In the genomic region with DNA sequence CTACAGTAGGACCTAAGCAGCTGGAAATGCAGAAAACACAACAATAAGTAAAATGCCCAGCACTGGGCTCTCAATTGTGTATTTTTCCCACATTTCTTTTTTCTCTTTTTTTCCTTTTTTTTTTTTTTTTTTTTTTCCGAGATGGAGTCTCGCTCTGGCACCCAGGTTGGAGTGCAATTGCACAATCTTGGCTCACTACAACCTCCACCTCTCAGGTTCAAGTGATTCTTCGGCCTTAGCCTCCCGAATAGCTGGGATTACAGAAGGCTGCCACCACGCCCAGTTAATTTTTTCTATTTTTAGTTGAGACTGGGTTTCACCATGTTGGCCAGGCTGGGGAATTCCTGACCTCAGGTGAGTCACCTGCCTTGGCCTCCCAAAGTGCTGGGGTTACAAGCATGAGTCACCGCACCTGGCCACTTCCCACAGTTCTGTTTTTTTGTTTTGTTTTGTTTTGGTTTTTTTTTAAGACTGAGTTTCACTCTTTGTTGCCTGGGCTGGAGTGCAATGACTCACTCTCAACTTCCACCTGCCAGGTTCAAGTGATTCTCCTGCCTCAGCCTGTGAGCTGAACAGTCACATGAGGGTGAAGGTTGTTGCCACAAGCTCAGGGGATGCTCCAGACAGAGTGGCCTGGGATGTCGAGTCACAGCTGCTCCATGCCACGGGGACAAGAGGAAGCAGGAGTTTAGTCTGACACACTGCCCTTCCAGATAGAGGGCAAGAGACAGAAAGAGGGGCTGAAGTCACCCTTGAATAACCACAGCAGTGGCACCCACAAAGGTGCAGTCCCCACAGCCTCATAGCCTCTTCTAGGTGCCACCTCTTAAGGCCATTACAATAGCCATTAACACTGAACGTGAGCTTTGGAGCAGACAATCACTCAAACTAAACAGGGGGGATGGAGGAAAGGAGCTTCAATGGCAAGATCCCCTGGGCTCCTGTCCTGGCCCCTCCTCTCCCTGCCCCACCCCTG, we compare ENCODE assay signal across 8 cellular contexts. TPM values are rescaled to one million over a fixed set of nuclear protein-coding genes. Genes with fewer than 3 reads are reported as not detected.
DNase-seq lines count a peak whose midpoint lies in the region; ATAC-seq and TF ChIP-seq lines count a peak whose summit lies in the region.
"Not testable (repeated sequence)": the region's sequence is repeated elsewhere in the genome, so short reads cannot be mapped to it uniquely, and the experiment has no call there.

No MANE protein-coding gene starts in this region.

- not testable (repeated sequence) for H3K9me3 ChIP-seq in left lung

- DNase-seq in DMS153 treated with DMSO at 0.1 percent for 48 hours (lab: John Stamatoyannopoulos, UW; ENCODE audit: unreplicated experiment) (peak; percentile 58), GM20000 (ENCODE audit: low spot score) (peak; percentile 58), NCI-H2029 (lab: John Stamatoyannopoulos, UW) (peak; percentile 94), left lung (peak in 1 of 2 donors; percentile 76)
- peak; percentile 81 to 92 for DNase-seq in activated naive CD4-positive, alpha-beta T cell treated with anti-CD3 and anti-CD28 coated beads, Interleukin-2, amount 50 U/mL, for 72 hours (ENCODE audit: low spot score in 2 of 2)
- peak; percentile 62 for DNase-seq in stimulated activated CD8-positive, alpha-beta memory T cell treated with anti-CD3 and anti-CD28 coated beads, Interleukin-12 subunit alpha, Interleukin-12 subunit beta, amount 100 ng/mL, for 4 hours (ENCODE audit: low read depth)

- peak overlapping the region in 1 of 2 donors; percentile 53 for H3K27ac ChIP-seq in left lung

- TF ChIP-seq CTCF in GM20000 (IDR thresholded peaks at IDR 0.05; ENCODE audit: extremely low read depth, missing control alignments); left lung (IDR thresholded peaks at IDR 0.05): not testable (repeated sequence)

- peaks cover 6 to 13% of the 10 kb centered on the region in 2 donors for H3K4me1 ChIP-seq in left lung

- not testable (repeated sequence) for H3K9me3 Mint-ChIP-seq in activated naive CD4-positive, alpha-beta T cell treated with anti-CD3 and anti-CD28 coated beads, Interleukin-2, amount 50 U/mL, for 72 hours

- peaks cover 0 to 24% of the 10 kb centered on the region in 2 donors for H3K36me3 Mint-ChIP-seq in activated naive CD4-positive, alpha-beta T cell treated with anti-CD3 and anti-CD28 coated beads, Interleukin-2, amount 50 U/mL, for 72 hours

- H3K36me3 ChIP-seq in left lung, result not testable (repeated sequence)

- H3K27me3 ChIP-seq in left lung, result not testable (repeated sequence)

- ATAC-seq in HG03097 (IDR thresholded peaks at IDR 0.05; ENCODE audit: low FRiP score, unreplicated experiment) (peak; percentile 65), left lung (peak; percentile 68)
- peak; percentile 86 to 90 for ATAC-seq in activated CD4-positive, CD25-positive, alpha-beta regulatory T cell treated with anti-CD3 and anti-CD28 coated beads, Interleukin-2, amount 50 U/mL, for 24 hours
- ATAC-seq in activated naive CD4-positive, alpha-beta T cell treated with anti-CD3 and anti-CD28 coated beads, Interleukin-2, amount 50 U/mL, for 72 hours, result peak; percentile 90 to 94

- H3K27ac Mint-ChIP-seq in activated naive CD4-positive, alpha-beta T cell treated with anti-CD3 and anti-CD28 coated beads, Interleukin-2, amount 50 U/mL, for 72 hours, result peak overlapping the region; percentile 50 to 93

- not testable (repeated sequence) for H3K4me3 ChIP-seq in left lung

- intact Hi-C loops in left lung (cut with DNase I), result not testable (repeated sequence)

RNA-seq across cellular contexts. Expression of a gene that starts 2.9 kb away (rescaled TPM):
- total RNA-seq in activated naive CD4-positive, alpha-beta T cell treated with anti-CD3 and anti-CD28 coated beads, Interleukin-2, amount 50 U/mL, for 72 hours, result 1 to 10 TPM; 6.4 to 9.6 TPM
- total RNA-seq in left lung, result 1 to 10 TPM; 1.9 to 9.5 TPM

RNA-seq across cellular contexts. Expression of a gene that starts 27.7 kb away (rescaled TPM):
- not detected for total RNA-seq in activated naive CD4-positive, alpha-beta T cell treated with anti-CD3 and anti-CD28 coated beads, Interleukin-2, amount 50 U/mL, for 72 hours
- 10 to 100 TPM in 1 of 2 donors, 1 to 10 TPM in 1; 2.4 to 25.5 TPM for total RNA-seq in left lung

RNA-seq across cellular contexts. Expression of a gene that starts 29.0 kb away (rescaled TPM):
- 100 to 1,000 TPM in 1 of 2 donors, 10 to 100 TPM in 1; 71.0 to 114 TPM for total RNA-seq in activated naive CD4-positive, alpha-beta T cell treated with anti-CD3 and anti-CD28 coated beads, Interleukin-2, amount 50 U/mL, for 72 hours
- 10 to 100 TPM; 25.7 to 36.1 TPM for total RNA-seq in left lung

RNA-seq across cellular contexts. Expression of a gene that starts 35.9 kb away (rescaled TPM):
- total RNA-seq in activated naive CD4-positive, alpha-beta T cell treated with anti-CD3 and anti-CD28 coated beads, Interleukin-2, amount 50 U/mL, for 72 hours, result 10 to 100 TPM; 16.0 to 27.2 TPM
- 1 to 10 TPM; 3.7 to 5.5 TPM for total RNA-seq in left lung

RNA-seq across cellular contexts. Expression of a gene that starts 55.6 kb away (rescaled TPM):
- 10 to 100 TPM; 15.8 to 25.8 TPM for total RNA-seq in activated naive CD4-positive, alpha-beta T cell treated with anti-CD3 and anti-CD28 coated beads, Interleukin-2, amount 50 U/mL, for 72 hours
- total RNA-seq in left lung, result 10 to 100 TPM; 11.2 to 12.4 TPM
